ENCODE assay signal across 15 cellular contexts in genomic region chr7:2689951-2690705, GRCh38. TPM values are rescaled to one million over a fixed set of nuclear protein-coding genes. Genes with fewer than 3 reads are reported as not detected.
DNase-seq lines count a peak whose midpoint lies in the region; ATAC-seq and TF ChIP-seq lines count a peak whose summit lies in the region.
"Had no signal": no experiment of that assay in that cellular context is flagged by ENCODE, and none has a peak within 500 bp of the region (broad histone marks: within the 10 kb centered on the region; RNA-seq: fewer than 3 reads in every experiment).

No MANE protein-coding gene starts in this region.

- H3K9me3 ChIP-seq in mucosa of descending colon, result no peaks in the 10 kb centered on the region
- H3K9me3 ChIP-seq: ovary had no signal

- peak; percentile 82 for DNase-seq in DMS153 (lab: John Stamatoyannopoulos, UW)
- DNase-seq in HT1080 (ENCODE audit: low read depth), result peak; percentile 50
- DNase-seq in astrocyte of the spinal cord (ENCODE audit: low read depth, low spot score), result peak; percentile 38
- DNase-seq in mucosa of descending colon, result no peak
- no peak for DNase-seq in cardiac septum (ENCODE audit: low spot score)
- DNase-seq: activated naive CD8-positive, alpha-beta T cell treated with anti-CD3 and anti-CD28 coated beads, Interleukin-2, amount 10 ng/mL, durations not matched to agents 7 days and 5 days; H7; head of caudate nucleus; OCI-M1; ovary; stimulated activated naive CD8-positive, alpha-beta T cell treated with anti-CD3 and anti-CD28 coated beads, Interleukin-15, Interleukin-2, amounts not matched to agents 100 U/mL and 50 U/mL, for 24 hours had no signal

- H3K4me1 ChIP-seq in mucosa of descending colon (ENCODE audit: low read depth), result peaks cover 11% of the 10 kb centered on the region

- H3K4me3 Mint-ChIP-seq in activated T-helper 17 cell treated with anti-CD3 and anti-CD28 coated beads, Interleukin-2, amount 50 U/mL, for 72 hours, result no peak overlapping the region
- H3K4me3 Mint-ChIP-seq: activated naive CD8-positive, alpha-beta T cell treated with anti-CD3 and anti-CD28 coated beads, Interleukin-2, amount 10 ng/mL, durations not matched to agents 7 days and 5 days; T-helper 2 cell treated with Interferon-gamma antibody and Interleukin-4, amounts not matched to agents 5 μg/mL and 100 μg/mL, for 36 hours had no signal

- ATAC-seq in mucosa of descending colon (peak; percentile 31), HG03520 (IDR thresholded peaks at IDR 0.05; ENCODE audit: unreplicated experiment) (no peak), HG03571 (IDR thresholded peaks at IDR 0.05; ENCODE audit: unreplicated experiment) (no peak)
- ATAC-seq in activated T-helper 17 cell treated with anti-CD3 and anti-CD28 coated beads, Interleukin-2, amount 50 U/mL, for 72 hours (replicated peaks), result no peak
- ATAC-seq: stimulated activated naive CD8-positive, alpha-beta T cell treated with anti-CD3 and anti-CD28 coated beads, Interleukin-15, Interleukin-2, amounts not matched to agents 100 U/mL and 50 U/mL, for 24 hours had no signal

- H3K27ac Mint-ChIP-seq in activated T-helper 17 cell treated with anti-CD3 and anti-CD28 coated beads, Interleukin-2, amount 50 U/mL, for 72 hours, result no peak overlapping the region
- H3K27ac Mint-ChIP-seq: activated naive CD8-positive, alpha-beta T cell treated with anti-CD3 and anti-CD28 coated beads, Interleukin-2, amount 10 ng/mL, durations not matched to agents 7 days and 5 days; T-helper 2 cell treated with Interferon-gamma antibody and Interleukin-4, amounts not matched to agents 5 μg/mL and 100 μg/mL, for 36 hours had no signal

- no peaks in the 10 kb centered on the region for H3K36me3 Mint-ChIP-seq in activated T-helper 17 cell treated with anti-CD3 and anti-CD28 coated beads, Interleukin-2, amount 50 U/mL, for 72 hours (ENCODE audit: low read depth)
- H3K36me3 Mint-ChIP-seq: activated naive CD8-positive, alpha-beta T cell treated with anti-CD3 and anti-CD28 coated beads, Interleukin-2, amount 10 ng/mL, durations not matched to agents 7 days and 5 days had no signal

- peaks cover 23% of the 10 kb centered on the region for H3K27me3 Mint-ChIP-seq in activated T-helper 17 cell treated with anti-CD3 and anti-CD28 coated beads, Interleukin-2, amount 50 U/mL, for 72 hours

- TF ChIP-seq CTCF in astrocyte of the spinal cord (IDR thresholded peaks at IDR 0.05; ENCODE audit: low read depth, low read length), result no peak
- TF ChIP-seq CTCF in mucosa of descending colon (IDR thresholded peaks at IDR 0.05), result no peak

- no peaks in the 10 kb centered on the region for H3K9me3 Mint-ChIP-seq in activated T-helper 17 cell treated with anti-CD3 and anti-CD28 coated beads, Interleukin-2, amount 50 U/mL, for 72 hours
- H3K9me3 Mint-ChIP-seq: activated naive CD8-positive, alpha-beta T cell treated with anti-CD3 and anti-CD28 coated beads, Interleukin-2, amount 10 ng/mL, durations not matched to agents 7 days and 5 days; T-helper 2 cell treated with Interferon-gamma antibody and Interleukin-4, amounts not matched to agents 5 μg/mL and 100 μg/mL, for 36 hours had no signal

- no peaks in the 10 kb centered on the region for H3K36me3 ChIP-seq in mucosa of descending colon (ENCODE audit: low read depth)
- H3K36me3 ChIP-seq: ovary had no signal

- H3K4me3 ChIP-seq in astrocyte of the spinal cord (ENCODE audit: low read depth, low read length), result no peak overlapping the region
- H3K4me3 ChIP-seq in mucosa of descending colon, result no peak overlapping the region
- H3K4me3 ChIP-seq: ovary had no signal

- intact Hi-C loops in mucosa of descending colon (cut with DNase I, micrococcal nuclease), result loop anchor here (10.0 kb wide), 2 partner anchors 215 to 245 kb away; partner anchors contain the start of gene GRIFIN (in 1 of the 2)
- intact Hi-C loops in cardiac septum (cut with DNase I), result no loop called here

- no peaks in the 10 kb centered on the region for H3K4me1 Mint-ChIP-seq in activated T-helper 17 cell treated with anti-CD3 and anti-CD28 coated beads, Interleukin-2, amount 50 U/mL, for 72 hours

- in situ Hi-C loops in astrocyte of the spinal cord (cut with HindIII; ENCODE audit: low sequenced_read_pairs), result no loop called here

RNA-seq across cellular contexts. Expression of gene AMZ1, which starts 2.1 kb away (rescaled TPM):
- total RNA-seq in HT1080 (2014; rRNA removed; shearing (Covaris generic)), result not detected in 2 replicates
- not detected in 2 replicates for polyA plus RNA-seq in HT1080 (2015; cell fraction: cytosol; rRNA removed)
- polyA plus RNA-seq in HT1080 (2015; cell fraction: nucleus; rRNA removed), result 0.03 TPM in 1 of 2 replicates, not detected in the other
- 1 to 10 TPM in 1 of 3 donors, under 1 TPM in 1, not detected in 1; 0.61 to 1.3 TPM for total RNA-seq in mucosa of descending colon
- total RNA-seq in activated T-helper 17 cell treated with anti-CD3 and anti-CD28 coated beads, Interleukin-2, amount 50 U/mL, for 72 hours, result under 1 TPM in 1 of 2 donors, not detected in 1; 0.69 TPM
- total RNA-seq in cardiac septum, result 0.08 TPM

RNA-seq across cellular contexts. Expression of gene TTYH3, which starts 58.3 kb away (rescaled TPM):
- total RNA-seq in HT1080 (2014; rRNA removed; shearing (Covaris generic)), result 16.6 and 24.8 TPM in 2 replicates
- polyA plus RNA-seq in HT1080 (2015; cell fraction: cytosol; rRNA removed), result 77.7 and 83.3 TPM in 2 replicates
- polyA plus RNA-seq in HT1080 (2015; cell fraction: nucleus; rRNA removed), result 70.3 and 77.1 TPM in 2 replicates
- total RNA-seq in mucosa of descending colon, result 10 to 100 TPM; 23.4 to 63.7 (median 32.1) TPM
- 10 to 100 TPM; 14.3 to 17.9 TPM for total RNA-seq in activated T-helper 17 cell treated with anti-CD3 and anti-CD28 coated beads, Interleukin-2, amount 50 U/mL, for 72 hours
- 17.1 TPM for total RNA-seq in cardiac septum

Comparison
In these comparisons a context has a peak if more than half of its experiments do, and no peak if none do; other contexts are left out.
1. DNase-seq: peak in DMS153 (single experiment), HT1080 (single experiment) and astrocyte of the spinal cord (single experiment); none in mucosa of descending colon (0 of 3) and cardiac septum (single experiment).